In genomic region chr2:74814102-74814501, GRCh38 we compare ENCODE assay signal across 31 cellular contexts.
"Had no signal": no experiment of that assay in that cellular context is flagged by ENCODE, and none has a peak within 500 bp of the region (broad histone marks: within the 10 kb centered on the region; RNA-seq: fewer than 3 reads in every experiment).

No MANE protein-coding gene starts in this region.

- H3K36me3 Mint-ChIP-seq: naive thymus-derived CD8-positive, alpha-beta T cell; natural killer cell treated with Interleukin-12 subunit alpha and Interleukin-12 subunit beta and Interleukin-15 and Interleukin-18, amount 100 ng/mL, for 72 hours; stimulated activated memory B cell treated with anti-CD40 and anti-IgM and Interleukin-4, amounts not matched to agents 10 μg/mL and 1 μg/mL and 100 μg/mL, for 72 hours had no signal

- H3K27ac ChIP-seq: neutrophil, pancreas, prostate gland, skin epidermis, spleen, suprapubic skin, testis, tibial nerve, upper lobe of left lung, vagina had no signal

- H3K27ac Mint-ChIP-seq: naive thymus-derived CD8-positive, alpha-beta T cell; natural killer cell treated with Interleukin-12 subunit alpha and Interleukin-12 subunit beta and Interleukin-15 and Interleukin-18, amount 100 ng/mL, for 72 hours; stimulated activated memory B cell treated with anti-CD40 and anti-IgM and Interleukin-4, amounts not matched to agents 10 μg/mL and 1 μg/mL and 100 μg/mL, for 72 hours; stimulated activated naive CD8-positive, alpha-beta T cell treated with anti-CD3 and anti-CD28 coated beads, Interleukin-15, amount 100 ng/mL, for 72 hours had no signal

- FAIRE-seq: pancreas, urothelium cell line had no signal

- H3K4me3 Mint-ChIP-seq: naive thymus-derived CD8-positive, alpha-beta T cell; natural killer cell treated with Interleukin-12 subunit alpha and Interleukin-12 subunit beta and Interleukin-15 and Interleukin-18, amount 100 ng/mL, for 72 hours; nephron progenitor cell; neural crest cell; stimulated activated memory B cell treated with anti-CD40 and anti-IgM and Interleukin-4, amounts not matched to agents 10 μg/mL and 1 μg/mL and 100 μg/mL, for 72 hours; stimulated activated naive CD8-positive, alpha-beta T cell treated with anti-CD3 and anti-CD28 coated beads, Interleukin-15, amount 100 ng/mL, for 72 hours had no signal

- H3K27me3 Mint-ChIP-seq: stimulated activated memory B cell treated with anti-CD40 and anti-IgM and Interleukin-4, amounts not matched to agents 10 μg/mL and 1 μg/mL and 100 μg/mL, for 72 hours had no signal

- ATAC-seq: naive thymus-derived CD8-positive, alpha-beta T cell; natural killer cell treated with Interleukin-12 subunit alpha and Interleukin-12 subunit beta and Interleukin-15 and Interleukin-18, amount 100 ng/mL, for 72 hours; pancreas; right cardiac atrium; sciatic nerve; stimulated activated memory B cell treated with anti-CD40 and anti-IgM and Interleukin-4, amounts not matched to agents 10 μg/mL and 1 μg/mL and 100 μg/mL, for 72 hours; stimulated activated naive CD8-positive, alpha-beta T cell treated with anti-CD3 and anti-CD28 coated beads, Interleukin-15, amount 100 ng/mL, for 72 hours; stimulated activated naive CD8-positive, alpha-beta T cell treated with anti-CD3 and anti-CD28 coated beads, Interleukin-15, Interleukin-2, amounts not matched to agents 100 U/mL and 50 U/mL, for 24 hours had no signal

- H3K4me3 ChIP-seq: pancreas, prostate gland, skin epidermis, smooth muscle cell, spleen, suprapubic skin, testis, tibial nerve, upper lobe of left lung, vagina had no signal

- H3K4me1 ChIP-seq: pancreas, prostate gland, testis, tibial nerve, vagina had no signal

- H3K9me3 Mint-ChIP-seq: naive thymus-derived CD8-positive, alpha-beta T cell; natural killer cell treated with Interleukin-12 subunit alpha and Interleukin-12 subunit beta and Interleukin-15 and Interleukin-18, amount 100 ng/mL, for 72 hours; nephron progenitor cell; neural crest cell; stimulated activated memory B cell treated with anti-CD40 and anti-IgM and Interleukin-4, amounts not matched to agents 10 μg/mL and 1 μg/mL and 100 μg/mL, for 72 hours; stimulated activated naive CD8-positive, alpha-beta T cell treated with anti-CD3 and anti-CD28 coated beads, Interleukin-15, amount 100 ng/mL, for 72 hours had no signal

- H3K4me2 ChIP-seq: smooth muscle cell had no signal

- H3K27me3 ChIP-seq: neutrophil, spleen, suprapubic skin, testis, tibial nerve, upper lobe of left lung, vagina had no signal

- DNase-seq: naive thymus-derived CD8-positive, alpha-beta T cell; nephron progenitor cell; nucleus accumbens; pancreas; retina; right cardiac atrium; spleen; stimulated activated CD4-positive, alpha-beta T cell treated with anti-CD3 and anti-CD28 coated beads, Interleukin-12 subunit alpha, Interleukin-12 subunit beta, amount 100 ng/mL, for 4 hours; stimulated activated CD4-positive, alpha-beta T cell treated with anti-CD3 and anti-CD28 coated beads, Interleukin-1b, Interleukin-23, amount 100 ng/mL, for 48 hours; stimulated activated CD4-positive, alpha-beta T cell treated with anti-CD3 and anti-CD28 coated beads, Interleukin-4, amount 100 ng/mL, for 1 hour; stimulated activated CD4-positive, alpha-beta T cell treated with anti-CD3 and anti-CD28 coated beads, Interleukin-4, amount 100 ng/mL, for 4 hours; stimulated activated CD8-positive, alpha-beta memory T cell treated with anti-CD3 and anti-CD28 coated beads, Interleukin-4, amount 100 ng/mL, for 48 hours; stimulated activated naive CD4-positive, alpha-beta T cell; stimulated activated naive CD8-positive, alpha-beta T cell treated with anti-CD3 and anti-CD28 coated beads, Interleukin-15, amount 100 ng/mL, for 72 hours; stimulated activated naive CD8-positive, alpha-beta T cell treated with anti-CD3 and anti-CD28 coated beads, Interleukin-15, Interleukin-2, amounts not matched to agents 100 U/mL and 50 U/mL, for 24 hours; substantia nigra; testis; trophoblast cell; upper lobe of left lung had no signal

- H3K9me3 ChIP-seq: neutrophil, pancreas, prostate gland, spleen, suprapubic skin, testis, tibial nerve, upper lobe of left lung, vagina had no signal

- H3K36me3 ChIP-seq: neutrophil, pancreas, prostate gland, spleen, suprapubic skin, tibial nerve, upper lobe of left lung, vagina had no signal
